Comparison of ENCODE assay signal across 18 cellular contexts in genomic region chr1:149979245-149979971, GRCh38. TPM values are rescaled to one million over a fixed set of nuclear protein-coding genes. Genes with fewer than 3 reads are reported as not detected.
DNase-seq lines count a peak whose midpoint lies in the region; ATAC-seq lines count a peak whose summit lies in the region.
"Had no signal": no experiment of that assay in that cellular context is flagged by ENCODE, and none has a peak within 500 bp of the region (broad histone marks: within the 10 kb centered on the region; RNA-seq: fewer than 3 reads in every experiment).

No MANE protein-coding gene starts in this region.

- peak; percentile 25 for DNase-seq in EL
- DNase-seq in GM23248, result no peak
- no peak for DNase-seq in activated naive CD8-positive, alpha-beta T cell treated with anti-CD3 and anti-CD28 coated beads for 36 hours
- no peak for DNase-seq in stimulated activated naive B cell treated with anti-CD40 and anti-IgM and Interleukin-4, amounts not matched to agents 10 μg/mL and 1 μg/mL and 100 μg/mL, for 72 hours
- DNase-seq in DMS 273 treated with DMSO at 0.1 percent for 48 hours (lab: John Stamatoyannopoulos, UW), result no peak
- no peak for DNase-seq in left colon
- no peak for DNase-seq in LoVo (ENCODE audit: low spot score)
- DNase-seq: activated naive CD4-positive, alpha-beta T cell treated with Interleukin-2 at 50 U/mL for 16 hours; Karpas-422; NCI-H1417 treated with DMSO at 0.1 percent for 48 hours; NCI-H345; SHP77 had no signal

- H3K9ac ChIP-seq in GM23248, result no peak overlapping the region
- H3K9ac ChIP-seq: BLaER1 had no signal

- no peaks in the 10 kb centered on the region for H3K9me3 Mint-ChIP-seq in activated naive CD8-positive, alpha-beta T cell treated with anti-CD3 and anti-CD28 coated beads for 36 hours
- H3K9me3 Mint-ChIP-seq in stimulated activated naive B cell treated with anti-CD40 and anti-IgM and Interleukin-4, amounts not matched to agents 10 μg/mL and 1 μg/mL and 100 μg/mL, for 72 hours, result no peaks in the 10 kb centered on the region
- H3K9me3 Mint-ChIP-seq: dendritic cell treated with granulocyte-macrophage colony-stimulating factor and Interleukin-4, amounts not matched to agents 40 ng/mL and 50 ng/mL, for 4 days; T-helper 1 cell treated with Interleukin-12 subunit alpha and Interleukin-12 subunit beta and Interleukin-4 antibody, amounts not matched to agents 30 μg/mL and 1 μg/mL, for 36 hours; WTC11 had no signal

- in situ Hi-C loops in GM23248 (cut with MboI), result no loop called here

- H3K36me3 ChIP-seq in GM23248 (ENCODE audit: low read depth), result peaks cover 7% of the 10 kb centered on the region
- H3K36me3 ChIP-seq: BLaER1, breast epithelium had no signal

- intact Hi-C loops in left colon (cut with DNase I, micrococcal nuclease), result no loop called here

- peak overlapping the region; percentile 1 for H3K4me3 Mint-ChIP-seq in activated naive CD8-positive, alpha-beta T cell treated with anti-CD3 and anti-CD28 coated beads for 36 hours
- no peak overlapping the region for H3K4me3 Mint-ChIP-seq in stimulated activated naive B cell treated with anti-CD40 and anti-IgM and Interleukin-4, amounts not matched to agents 10 μg/mL and 1 μg/mL and 100 μg/mL, for 72 hours
- H3K4me3 Mint-ChIP-seq: dendritic cell treated with granulocyte-macrophage colony-stimulating factor and Interleukin-4, amounts not matched to agents 40 ng/mL and 50 ng/mL, for 4 days; T-helper 1 cell treated with Interleukin-12 subunit alpha and Interleukin-12 subunit beta and Interleukin-4 antibody, amounts not matched to agents 30 μg/mL and 1 μg/mL, for 36 hours; WTC11 had no signal

- H3K27ac Mint-ChIP-seq in activated naive CD8-positive, alpha-beta T cell treated with anti-CD3 and anti-CD28 coated beads for 36 hours, result peak overlapping the region; percentile 49
- H3K27ac Mint-ChIP-seq in stimulated activated naive B cell treated with anti-CD40 and anti-IgM and Interleukin-4, amounts not matched to agents 10 μg/mL and 1 μg/mL and 100 μg/mL, for 72 hours, result no peak overlapping the region
- H3K27ac Mint-ChIP-seq: dendritic cell treated with granulocyte-macrophage colony-stimulating factor and Interleukin-4, amounts not matched to agents 40 ng/mL and 50 ng/mL, for 4 days; T-helper 1 cell treated with Interleukin-12 subunit alpha and Interleukin-12 subunit beta and Interleukin-4 antibody, amounts not matched to agents 30 μg/mL and 1 μg/mL, for 36 hours had no signal

- no peak overlapping the region for H3K4me3 ChIP-seq in GM23248
- H3K4me3 ChIP-seq: BLaER1, breast epithelium, pancreas had no signal

- ATAC-seq in stimulated activated naive B cell treated with anti-CD40 and anti-IgM and Interleukin-4, amounts not matched to agents 10 μg/mL and 1 μg/mL and 100 μg/mL, for 72 hours (replicated peaks), result peak; percentile 70 to 81
- ATAC-seq in left colon, result no peak
- ATAC-seq: WTC11 had no signal

- H3K4me1 ChIP-seq in GM23248 (ENCODE audit: insufficient read depth), result peaks cover 23% of the 10 kb centered on the region; the same call in 1 of the 2 replicates
- H3K4me1 ChIP-seq: BLaER1 had no signal

- H3K27ac ChIP-seq in GM23248, result no peak overlapping the region
- H3K27ac ChIP-seq: BLaER1 had no signal

- H3K36me3 Mint-ChIP-seq in activated naive CD8-positive, alpha-beta T cell treated with anti-CD3 and anti-CD28 coated beads for 36 hours, result peaks cover 22% of the 10 kb centered on the region
- H3K36me3 Mint-ChIP-seq in stimulated activated naive B cell treated with anti-CD40 and anti-IgM and Interleukin-4, amounts not matched to agents 10 μg/mL and 1 μg/mL and 100 μg/mL, for 72 hours, result peaks cover 17 to 56% of the 10 kb centered on the region in 2 donors

- H3K9me2 ChIP-seq in GM23248 (ENCODE audit: insufficient read depth), result no peaks in the 10 kb centered on the region

- H3F3A ChIP-seq in GM23248 (ENCODE audit: insufficient read depth), result peaks cover 13% of the 10 kb centered on the region; the same call in 1 of the 2 replicates

- H4K20me1 ChIP-seq in GM23248 (ENCODE audit: insufficient read depth), result peaks cover 23% of the 10 kb centered on the region; the same call in 1 of the 2 replicates
- H4K20me1 ChIP-seq: BLaER1 had no signal

- no peaks in the 10 kb centered on the region for H3K27me3 Mint-ChIP-seq in activated naive CD8-positive, alpha-beta T cell treated with anti-CD3 and anti-CD28 coated beads for 36 hours
- H3K27me3 Mint-ChIP-seq in stimulated activated naive B cell treated with anti-CD40 and anti-IgM and Interleukin-4, amounts not matched to agents 10 μg/mL and 1 μg/mL and 100 μg/mL, for 72 hours, result peaks cover 20 to 60% of the 10 kb centered on the region in 2 donors

- H3K27me3 ChIP-seq in GM23248 (replicated peaks; ENCODE audit: insufficient read depth), result no peaks in the 10 kb centered on the region
- H3K27me3 ChIP-seq: BLaER1, breast epithelium, pancreas had no signal

- H3K4me2 ChIP-seq in GM23248 (ENCODE audit: unreplicated experiment), result peak overlapping the region; percentile 1
- H3K4me2 ChIP-seq: BLaER1 had no signal

- peaks cover 32% of the 10 kb centered on the region for H3K4me1 Mint-ChIP-seq in activated naive CD8-positive, alpha-beta T cell treated with anti-CD3 and anti-CD28 coated beads for 36 hours
- H3K4me1 Mint-ChIP-seq in stimulated activated naive B cell treated with anti-CD40 and anti-IgM and Interleukin-4, amounts not matched to agents 10 μg/mL and 1 μg/mL and 100 μg/mL, for 72 hours, result peaks cover 7 to 11% of the 10 kb centered on the region in 2 donors
- H3K4me1 Mint-ChIP-seq: WTC11 had no signal

- H2AFZ ChIP-seq in GM23248, result no peak overlapping the region

- H3K9me3 ChIP-seq in GM23248 (ENCODE audit: low read depth), result no peaks in the 10 kb centered on the region
- H3K9me3 ChIP-seq: BLaER1, breast epithelium, pancreas had no signal

- 72 to 77% methylated on average over 2 of the region's 2 CpGs for WGBS in GM23248 (ENCODE audit: low coverage in 1 of 2, low lambda C conversion rate in 2 of 2, missing lambda C conversion rate in 2 of 2), 2 experiments

- peaks cover 99% of the 10 kb centered on the region for H3K79me2 ChIP-seq in GM23248 (ENCODE audit: insufficient read depth)

RNA-seq across cellular contexts. Expression of gene OTUD7B, which starts 31.1 kb away (rescaled TPM):
- 20.1 and 20.2 TPM in 2 replicates for total RNA-seq in GM23248 (2014; rRNA removed; shearing (Covaris generic))
- polyA plus RNA-seq in GM23248 (2016; fragmentation: Nextera tagmentation; extraction: Ambion mirVana), result 3.1 and 3.5 TPM in 2 replicates
- total RNA-seq in activated naive CD8-positive, alpha-beta T cell treated with anti-CD3 and anti-CD28 coated beads for 36 hours, result 10 to 100 TPM; 21.9 to 23.2 TPM
- total RNA-seq in left colon, result 10 to 100 TPM; 35.3 to 53.6 TPM

RNA-seq across cellular contexts. Expression of gene MTMR11, which starts 42.7 kb away (rescaled TPM):
- total RNA-seq in GM23248 (2014; rRNA removed; shearing (Covaris generic)), result 7.7 and 13.1 TPM in 2 replicates
- polyA plus RNA-seq in GM23248 (2016; fragmentation: Nextera tagmentation; extraction: Ambion mirVana), result 11.9 and 12.4 TPM in 2 replicates
- 1 to 10 TPM in 1 of 2 experiments, under 1 TPM in 1; 0.94 to 1.8 TPM for total RNA-seq in activated naive CD8-positive, alpha-beta T cell treated with anti-CD3 and anti-CD28 coated beads for 36 hours
- total RNA-seq in left colon, result 100 to 1,000 TPM; 176 to 247 TPM

RNA-seq across cellular contexts. Expression of gene SF3B4, which starts 51.8 kb away (rescaled TPM):
- total RNA-seq in GM23248 (2014; rRNA removed; shearing (Covaris generic)), result 12.3 and 17.5 TPM in 2 replicates
- polyA plus RNA-seq in GM23248 (2016; fragmentation: Nextera tagmentation; extraction: Ambion mirVana), result 98.0 and 106 TPM in 2 replicates
- total RNA-seq in activated naive CD8-positive, alpha-beta T cell treated with anti-CD3 and anti-CD28 coated beads for 36 hours, result 100 to 1,000 TPM; 111 to 112 TPM
- 10 to 100 TPM; 51.4 to 58.0 TPM for total RNA-seq in left colon

Comparison
In these comparisons a context has a peak if more than half of its experiments do, and no peak if none do; other contexts are left out.
1. RNA of gene MTMR11, which starts 42.7 kb away (total RNA-seq): 176 to 247 TPM in left colon; 7.7 to 13.1 TPM in GM23248 and 0.94 to 1.8 TPM in activated naive CD8-positive, alpha-beta T cell treated with anti-CD3 and anti-CD28 coated beads for 36 hours; every median in the first group is over 10 times any median in the second.